30 cellular contexts compared by ENCODE assay signal in genomic region chr2:232860593-232861241, GRCh38. TPM values are rescaled to one million over a fixed set of nuclear protein-coding genes. Genes with fewer than 3 reads are reported as not detected.
A peak's percentile ranks its signal among the peaks of the same experiment; 100 is the strongest.
DNase-seq lines count a peak whose midpoint lies in the region; ATAC-seq, FAIRE-seq and TF ChIP-seq lines count a peak whose summit lies in the region.
"Had no signal": no experiment of that assay in that cellular context is flagged by ENCODE, and none has a peak within 500 bp of the region (broad histone marks: within the 10 kb centered on the region; RNA-seq: fewer than 3 reads in every experiment).

No MANE protein-coding gene starts in this region.

- H2AFZ ChIP-seq in PC-3 (ENCODE audit: low read length), result no peak overlapping the region
- no peak overlapping the region for H2AFZ ChIP-seq in endothelial cell of umbilical vein (ENCODE audit: low read depth, low read length)

- no peaks in the 10 kb centered on the region for H3F3A ChIP-seq in PC-3 (ENCODE audit: low read length, unreplicated experiment)

- BruUV-seq in PC-3 (replicated peaks; lab: Mats Ljungman, UMichigan), result no TSS peak
- BruUV-seq in endothelial cell of umbilical vein (replicated peaks; lab: Mats Ljungman, UMichigan), result no TSS peak

- H3K4me2 ChIP-seq in PC-3 (ENCODE audit: low read length) (no peak overlapping the region), endothelial cell of umbilical vein (ENCODE audit: insufficient read depth, low read length) (no peak overlapping the region)

- H3K9me3 ChIP-seq in PC-3 (ENCODE audit: low read length) (no peaks in the 10 kb centered on the region), endothelial cell of umbilical vein (replicated peaks; ENCODE audit: control insufficient read depth, insufficient read depth, low read length) (no peaks in the 10 kb centered on the region), small intestine (ENCODE audit: control insufficient read depth, low read depth) (no peaks in the 10 kb centered on the region)
- H3K9me3 ChIP-seq: body of pancreas, Caco-2, Peyer's patch, psoas muscle, tibial nerve had no signal

- FAIRE-seq in endothelial cell of umbilical vein (lab: Jason Lieb, UNC) (peak; percentile 31), small intestine (lab: Jason Lieb, UNC) (peak; percentile 10)
- FAIRE-seq: HTR-8/SVneo had no signal

- H3K4me1 ChIP-seq in PC-3 (ENCODE audit: insufficient read depth, low read length), result peaks cover 11% of the 10 kb centered on the region
- no peaks in the 10 kb centered on the region for H3K4me1 ChIP-seq in endothelial cell of umbilical vein (ENCODE audit: control insufficient read depth, extremely low read depth, insufficient read depth, low read length)
- H3K4me1 ChIP-seq in small intestine (ENCODE audit: control insufficient read depth in 2 of 2, insufficient read depth in 1 of 2, low read depth in 1 of 2, low read length in 1 of 2), result peaks cover 0 to 2% of the 10 kb centered on the region in 2 donors

- intact Hi-C loops in PC-3 (cut with micrococcal nuclease) (no loop called here), endothelial cell of umbilical vein (cut with micrococcal nuclease) (no loop called here)

- no peaks in the 10 kb centered on the region for H3K9me2 ChIP-seq in PC-3 (replicated peaks; ENCODE audit: low read length)

- no peak overlapping the region for H3K4me3 ChIP-seq in PC-3 (ENCODE audit: low read length)
- no peak overlapping the region for H3K4me3 ChIP-seq in endothelial cell of umbilical vein (replicated peaks in 1 of 3; ENCODE audit: insufficient read depth in 1 of 3, low read depth in 1 of 3, low read length in 3 of 3)
- no peak overlapping the region for H3K4me3 ChIP-seq in small intestine (ENCODE audit: low read depth in 1 of 2, low read length in 2 of 2)
- H3K4me3 ChIP-seq: body of pancreas, Peyer's patch, psoas muscle, tibial nerve had no signal

- H3K9ac ChIP-seq in PC-3 (ENCODE audit: low read length) (no peak overlapping the region), endothelial cell of umbilical vein (replicated peaks; ENCODE audit: extremely low read depth, insufficient read depth, low read length) (no peak overlapping the region)

- POLR2A ChIA-PET in PC-3 (lab: Charles Lee; ENCODE audit: unreplicated experiment) (no interaction called here), endothelial cell of umbilical vein (lab: Charles Lee) (no interaction called here)

- H4K20me1 ChIP-seq in PC-3 (ENCODE audit: low read length) (no peaks in the 10 kb centered on the region), endothelial cell of umbilical vein (replicated peaks; ENCODE audit: control insufficient read depth, extremely low read depth, insufficient read depth, low read length) (no peaks in the 10 kb centered on the region)

- H3K36me3 ChIP-seq in PC-3 (ENCODE audit: low read depth, low read length) (peaks cover 31% of the 10 kb centered on the region), endothelial cell of umbilical vein (ENCODE audit: control insufficient read depth in 2 of 2, extremely low read depth in 1 of 2, insufficient read depth in 2 of 2, low read length in 2 of 2) (peaks cover 3 to 20% of the 10 kb centered on the region in 2 experiments), small intestine (ENCODE audit: control insufficient read depth in 2 of 2, insufficient read depth in 2 of 2, low read length in 2 of 2) (peaks cover 8 to 19% of the 10 kb centered on the region in 2 donors)

- TF ChIP-seq POLR2A in endothelial cell of umbilical vein (IDR thresholded peaks at IDR 0.05; ENCODE audit: low read depth, low read length), result no peak

- H3K27ac ChIP-seq in PC-3 (ENCODE audit: low read length) (no peak overlapping the region), endothelial cell of umbilical vein (ENCODE audit: insufficient read depth, low read depth, low read length) (no peak overlapping the region), small intestine (ENCODE audit: low read depth in 1 of 2, low read length in 1 of 2) (peak overlapping the region in 1 of 2 donors; percentile 58)
- H3K27ac ChIP-seq: body of pancreas, C4-2B, tibial nerve had no signal

- H3K9me1 ChIP-seq in endothelial cell of umbilical vein (replicated peaks; ENCODE audit: control insufficient read depth, extremely low read depth, insufficient read depth, low read length), result no peaks in the 10 kb centered on the region

- ATAC-seq in PC-3 (no peak), left lobe of liver (peak; percentile 67), HG02642 (IDR thresholded peaks at IDR 0.05; ENCODE audit: poor library complexity, unreplicated experiment) (no peak)
- ATAC-seq: activated T-cell treated with anti-CD3 and anti-CD28 coated beads, Interleukin-2, amount 50 U/mL, for 72 hours; body of pancreas; naive thymus-derived CD8-positive, alpha-beta T cell; psoas muscle; stimulated activated effector memory CD8-positive, alpha-beta T cell treated with anti-CD3 and anti-CD28 coated beads, Interleukin-12 subunit alpha, Interleukin-12 subunit beta, amount 100 ng/mL, for 72 hours had no signal

- TF ChIP-seq CTCF in PC-3 (conservative IDR thresholded peaks at IDR 0.05; ENCODE audit: low read depth, low read length) (no peak), endothelial cell of umbilical vein (IDR thresholded peaks at IDR 0.05; ENCODE audit: extremely low read depth in 1 of 2, insufficient read depth in 1 of 2, low read depth in 1 of 2, low read length in 2 of 2) (no peak)

- DNase-seq in PC-3 (peak; percentile 25), endothelial cell of umbilical vein (ENCODE audit: low read depth, low spot score) (no peak), left lobe of liver (ENCODE audit: low spot score) (peak; percentile 58), small intestine (peak; percentile 89), AG20443 (ENCODE audit: low spot score) (no peak), epidermal melanocyte (ENCODE audit: insufficient read length, low spot score) (no peak)
- DNase-seq: activated CD4-positive, alpha-beta memory T cell treated with anti-CD3 and anti-CD28 coated beads for 36 hours; activated CD4-positive, CD25-positive, alpha-beta regulatory T cell treated with anti-CD3 and anti-CD28 coated beads, Interleukin-2, amount 50 U/mL, for 72 hours; activated naive CD4-positive, alpha-beta T cell treated with Interleukin-2 at 50 U/mL for 16 hours; activated T-cell treated with anti-CD3 and anti-CD28 coated beads, Interleukin-2, amount 50 U/mL, for 72 hours; body of pancreas; Caco-2; dermis blood vessel endothelial cell; DMS53; KBM-7; naive thymus-derived CD8-positive, alpha-beta T cell; NCI-H1417; NCI-H2029; NCI-H2227 treated with DMSO at 0.1 percent for 48 hours; NCI-H69; nucleus accumbens; Peyer's patch; psoas muscle; SHP77 treated with DMSO at 0.1 percent for 48 hours; T-helper 2 cell had no signal

- CTCF ChIA-PET in PC-3 (lab: Charles Lee) (no interaction called here), endothelial cell of umbilical vein (lab: Charles Lee) (interaction anchor here (2.2 kb wide), 1 partner anchor 168 kb away, joined by 11 read pairs; no protein-coding TSS in a partner anchor)

- H3K27me3 ChIP-seq in PC-3 (ENCODE audit: low read length), result no peaks in the 10 kb centered on the region
- H3K27me3 ChIP-seq in endothelial cell of umbilical vein (ENCODE audit: control insufficient read depth in 2 of 2, insufficient read depth in 2 of 2, low read length in 2 of 2), result no peaks in the 10 kb centered on the region
- no peaks in the 10 kb centered on the region for H3K27me3 ChIP-seq in small intestine (ENCODE audit: control insufficient read depth in 2 of 2, insufficient read depth in 2 of 2, low read length in 2 of 2)
- H3K27me3 ChIP-seq: body of pancreas, Peyer's patch, tibial nerve had no signal

- WGBS in small intestine, 3 donors, result 31 to 74% (median 52%) methylated on average over 9 of the region's 9 CpGs

- H3K79me2 ChIP-seq in PC-3 (ENCODE audit: low read length) (no peaks in the 10 kb centered on the region), endothelial cell of umbilical vein (ENCODE audit: control insufficient read depth, insufficient read depth, low read length) (no peaks in the 10 kb centered on the region)

- dilution Hi-C loops in endothelial cell of umbilical vein (cut with MboI; ENCODE audit: extremely low pct_ligation_motif_present, low sequenced_read_pairs), result no loop called here

TF ChIP-seq in endothelial cell of umbilical vein, 7 proteins besides CTCF, POLR2A, EP300 and RAD21:
- TF ChIP-seq JUN (IDR thresholded peaks at IDR 0.05; ENCODE audit: borderline replicate concordance, insufficient read depth, insufficient read length, low read depth) (peak; percentile 12), GATA2 (IDR thresholded peaks at IDR 0.05; ENCODE audit: insufficient read depth, insufficient read length, low read depth, low read length) (no peak), FOS (IDR thresholded peaks at IDR 0.05; ENCODE audit: borderline replicate concordance, insufficient read depth, low read length) (no peak)

RNA-seq across cellular contexts. Expression of gene SNORC, which starts 9.3 kb away (rescaled TPM):
- total RNA-seq in PC-3 (2014; rRNA removed), result 11.1 and 14.3 TPM in 2 replicates
- total RNA-seq in endothelial cell of umbilical vein, result 2.6 and 4.0 TPM in 2 replicates
- polyA plus RNA-seq in endothelial cell of umbilical vein, result 1.4 and 2.5 TPM in 2 replicates
- 0.71 and 1.4 TPM in 2 replicates for polyA plus RNA-seq in endothelial cell of umbilical vein (2011; cell fraction: cytosol; rRNA removed)
- 4.2 and 5.7 TPM in 2 replicates for polyA plus RNA-seq in endothelial cell of umbilical vein (2011; cell fraction: nucleus; rRNA removed)
- 0.13 and 0.52 TPM in 2 replicates for polyA plus RNA-seq in endothelial cell of umbilical vein (2012)
- 0.61 and 2.2 TPM in 2 replicates for polyA minus RNA-seq in endothelial cell of umbilical vein
- 1.2 TPM for polyA minus RNA-seq in endothelial cell of umbilical vein (2011; cell fraction: cytosol; rRNA and poly(A)+ RNA removed)
- 3.6 TPM in 2 replicates for polyA minus RNA-seq in endothelial cell of umbilical vein (2011; cell fraction: nucleus; rRNA and poly(A)+ RNA removed)
- 15.5 TPM for total RNA-seq in left lobe of liver
- polyA plus RNA-seq in small intestine, result 10 to 100 TPM in 2 of 3 donors, 1 to 10 TPM in 1; 6.3 to 16.5 (median 11.6) TPM
- polyA plus RNA-seq: naive thymus-derived CD8-positive, alpha-beta T cell had no signal

Comparison
In these comparisons a context has a peak if more than half of its experiments do, and no peak if none do; other contexts are left out.
1. DNase-seq: peak in PC-3 (single experiment), left lobe of liver (single experiment) and small intestine (single experiment); none in endothelial cell of umbilical vein (single experiment), AG20443 (single experiment) and epidermal melanocyte (single experiment).